Comparison of ENCODE assay signal across 27 cellular contexts in the genomic region with DNA sequence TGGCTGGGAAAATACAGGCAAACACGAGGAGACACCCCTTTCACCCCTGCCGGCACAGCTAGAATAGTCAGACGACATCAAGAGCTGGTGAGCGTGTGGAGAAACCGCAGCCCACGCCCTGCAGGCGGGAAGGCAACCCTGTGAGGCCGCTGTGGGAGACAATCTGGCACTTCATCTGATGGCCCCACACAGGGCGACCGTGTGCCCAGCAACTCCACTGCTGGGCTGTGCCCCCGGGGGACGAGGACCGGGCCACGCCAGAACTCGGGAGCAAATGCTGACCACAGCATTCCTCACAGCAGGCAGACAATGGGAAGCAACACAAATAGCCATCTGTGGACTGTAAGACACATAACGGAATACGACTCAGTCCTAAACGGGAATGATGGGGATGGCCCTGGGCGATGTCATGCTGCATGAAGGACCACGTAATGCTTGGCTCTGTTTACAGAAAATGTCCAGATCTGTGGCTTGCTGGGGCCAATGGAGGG. TPM values are rescaled to one million over a fixed set of nuclear protein-coding genes. Genes with fewer than 3 reads are reported as not detected.
DNase-seq lines count a peak whose midpoint lies in the region; ATAC-seq, FAIRE-seq and TF ChIP-seq lines count a peak whose summit lies in the region.
"Had no signal": no experiment of that assay in that cellular context is flagged by ENCODE, and none has a peak within 500 bp of the region (broad histone marks: within the 10 kb centered on the region; RNA-seq: fewer than 3 reads in every experiment).

No MANE protein-coding gene starts in this region.

- H3K4me3 Mint-ChIP-seq in chondrocyte (ENCODE audit: unreplicated experiment), result no peak overlapping the region
- H3K4me3 Mint-ChIP-seq in T-helper 2 cell treated with Interferon-gamma antibody and Interleukin-4, amounts not matched to agents 5 μg/mL and 100 μg/mL, for 36 hours, result no peak overlapping the region
- H3K4me3 Mint-ChIP-seq: central memory CD8-positive, alpha-beta T cell; mesothelial cell of epicardium; naive thymus-derived CD8-positive, alpha-beta T cell; stimulated activated naive CD8-positive, alpha-beta T cell treated with anti-CD3 and anti-CD28 coated beads, Interleukin-15, Interleukin-2, amounts not matched to agents 100 ng/mL and 50 ng/mL, for 24 hours had no signal

- no peak for DNase-seq in A549 (ENCODE audit: low read depth in 1 of 2, low spot score in 1 of 2)
- DNase-seq in EL, result peak; percentile 13
- peak; percentile 79 for DNase-seq in chondrocyte (ENCODE audit: low spot score)
- DNase-seq in mesenteric fat pad (ENCODE audit: low spot score), result peak; percentile 72
- no peak for DNase-seq in T-helper 9 cell
- no peak for DNase-seq in T-helper 2 cell treated with Interferon-gamma antibody and Interleukin-4, amounts not matched to agents 5 μg/mL and 100 μg/mL, for 36 hours (ENCODE audit: low spot score)
- DNase-seq in DMS 273 treated with DMSO at 0.1 percent for 48 hours (lab: John Stamatoyannopoulos, UW), result no peak
- DNase-seq in NCI-H146 treated with DMSO at 0.1 percent for 48 hours (lab: John Stamatoyannopoulos, UW; ENCODE audit: unreplicated experiment), result no peak
- DNase-seq: activated CD4-positive, alpha-beta T cell treated with anti-CD3 and anti-CD28 coated beads for 48 hours; KBM-7; MM.1S; naive thymus-derived CD8-positive, alpha-beta T cell; NCI-H1417 treated with DMSO at 0.1 percent for 48 hours; NCI-H2107; NCI-H446 treated with DMSO at 0.1 percent for 48 hours; NK-92 treated with Interleukin-12 subunit alpha and Interleukin-12 subunit beta, amount 100 ng/mL, for 24 hours; PC-9; T-helper 1 cell had no signal

- TF ChIP-seq CTCF in A549 (IDR thresholded peaks at IDR 0.05) (no peak), chondrocyte (IDR thresholded peaks at IDR 0.05) (no peak)

- H3K4me1 ChIP-seq in A549, result no peaks in the 10 kb centered on the region

- no peak for TF ChIP-seq POLR2A in A549 (IDR thresholded peaks at IDR 0.05; ENCODE audit: low read length)

- H3K4me2 ChIP-seq in A549, result no peak overlapping the region
- H3K4me2 ChIP-seq: PC-9 had no signal

- no peak for TF ChIP-seq RAD21 in A549 (conservative IDR thresholded peaks at IDR 0.05 in 1 of 2, IDR thresholded peaks at IDR 0.05 in 1 of 2)

- WGBS in A549 (ENCODE audit: missing lambda C conversion rate), result 32% methylated on average over 20 of the region's 20 CpGs

- TF ChIP-seq EP300 in A549 (IDR thresholded peaks at IDR 0.05), result no peak

- no peak overlapping the region for H3K4me3 ChIP-seq in A549
- H3K4me3 ChIP-seq: ovary, PC-9, tibial nerve had no signal

- POLR2A ChIA-PET in A549 (lab: Yijun Ruan, JAX), result no interaction called here

- no peak overlapping the region for H3K27ac Mint-ChIP-seq in chondrocyte (ENCODE audit: unreplicated experiment)
- no peak overlapping the region for H3K27ac Mint-ChIP-seq in T-helper 2 cell treated with Interferon-gamma antibody and Interleukin-4, amounts not matched to agents 5 μg/mL and 100 μg/mL, for 36 hours
- H3K27ac Mint-ChIP-seq: activated naive CD4-positive, alpha-beta T cell treated with anti-CD3 and anti-CD28 coated beads, Interleukin-2, amount 50 U/mL, for 72 hours; mesothelial cell of epicardium; naive thymus-derived CD8-positive, alpha-beta T cell; stimulated activated naive CD8-positive, alpha-beta T cell treated with anti-CD3 and anti-CD28 coated beads, Interleukin-15, Interleukin-2, amounts not matched to agents 100 ng/mL and 50 ng/mL, for 24 hours had no signal

- no peaks in the 10 kb centered on the region for H3K9me3 ChIP-seq in A549
- H3K9me3 ChIP-seq: ovary had no signal

- H3K27me3 Mint-ChIP-seq in chondrocyte (ENCODE audit: low read depth), result peaks cover 44% of the 10 kb centered on the region
- H3K27me3 Mint-ChIP-seq in T-helper 2 cell treated with Interferon-gamma antibody and Interleukin-4, amounts not matched to agents 5 μg/mL and 100 μg/mL, for 36 hours (ENCODE audit: low read depth), result no peaks in the 10 kb centered on the region
- H3K27me3 Mint-ChIP-seq: stimulated activated naive CD8-positive, alpha-beta T cell treated with anti-CD3 and anti-CD28 coated beads, Interleukin-15, Interleukin-2, amounts not matched to agents 100 ng/mL and 50 ng/mL, for 24 hours had no signal

- no peaks in the 10 kb centered on the region for H3K36me3 Mint-ChIP-seq in chondrocyte (ENCODE audit: low read depth)
- H3K36me3 Mint-ChIP-seq in T-helper 2 cell treated with Interferon-gamma antibody and Interleukin-4, amounts not matched to agents 5 μg/mL and 100 μg/mL, for 36 hours (ENCODE audit: low read depth), result no peaks in the 10 kb centered on the region
- H3K36me3 Mint-ChIP-seq: activated naive CD4-positive, alpha-beta T cell treated with anti-CD3 and anti-CD28 coated beads, Interleukin-2, amount 50 U/mL, for 72 hours; mesothelial cell of epicardium had no signal

- H3K27ac ChIP-seq in A549, result no peak overlapping the region
- H3K27ac ChIP-seq: C4-2B, epithelial cell of prostate, ovary, PC-9, tibial nerve had no signal

- no peaks in the 10 kb centered on the region for H3K9me3 Mint-ChIP-seq in chondrocyte (ENCODE audit: low read depth)
- no peaks in the 10 kb centered on the region for H3K9me3 Mint-ChIP-seq in T-helper 2 cell treated with Interferon-gamma antibody and Interleukin-4, amounts not matched to agents 5 μg/mL and 100 μg/mL, for 36 hours
- H3K9me3 Mint-ChIP-seq: activated naive CD4-positive, alpha-beta T cell treated with anti-CD3 and anti-CD28 coated beads, Interleukin-2, amount 50 U/mL, for 72 hours; central memory CD8-positive, alpha-beta T cell; mesothelial cell of epicardium; naive thymus-derived CD8-positive, alpha-beta T cell; stimulated activated naive CD8-positive, alpha-beta T cell treated with anti-CD3 and anti-CD28 coated beads, Interleukin-15, Interleukin-2, amounts not matched to agents 100 ng/mL and 50 ng/mL, for 24 hours had no signal

- CTCF ChIA-PET in A549 (lab: Yijun Ruan, JAX), result no interaction called here

- ATAC-seq in A549, result no peak
- ATAC-seq: activated naive CD4-positive, alpha-beta T cell treated with anti-CD3 and anti-CD28 coated beads, Interleukin-2, amount 50 U/mL, for 72 hours; naive thymus-derived CD8-positive, alpha-beta T cell had no signal

- FAIRE-seq in A549 (lab: Jason Lieb, UNC), result no peak
- FAIRE-seq: astrocyte had no signal

- peaks cover 4% of the 10 kb centered on the region for H3K4me1 Mint-ChIP-seq in chondrocyte (ENCODE audit: low read depth)
- no peaks in the 10 kb centered on the region for H3K4me1 Mint-ChIP-seq in T-helper 2 cell treated with Interferon-gamma antibody and Interleukin-4, amounts not matched to agents 5 μg/mL and 100 μg/mL, for 36 hours (ENCODE audit: low read depth)
- H3K4me1 Mint-ChIP-seq: central memory CD8-positive, alpha-beta T cell had no signal

TF ChIP-seq in A549, 52 proteins besides CTCF, POLR2A, EP300 and RAD21:
- TF ChIP-seq, protein P1, sequence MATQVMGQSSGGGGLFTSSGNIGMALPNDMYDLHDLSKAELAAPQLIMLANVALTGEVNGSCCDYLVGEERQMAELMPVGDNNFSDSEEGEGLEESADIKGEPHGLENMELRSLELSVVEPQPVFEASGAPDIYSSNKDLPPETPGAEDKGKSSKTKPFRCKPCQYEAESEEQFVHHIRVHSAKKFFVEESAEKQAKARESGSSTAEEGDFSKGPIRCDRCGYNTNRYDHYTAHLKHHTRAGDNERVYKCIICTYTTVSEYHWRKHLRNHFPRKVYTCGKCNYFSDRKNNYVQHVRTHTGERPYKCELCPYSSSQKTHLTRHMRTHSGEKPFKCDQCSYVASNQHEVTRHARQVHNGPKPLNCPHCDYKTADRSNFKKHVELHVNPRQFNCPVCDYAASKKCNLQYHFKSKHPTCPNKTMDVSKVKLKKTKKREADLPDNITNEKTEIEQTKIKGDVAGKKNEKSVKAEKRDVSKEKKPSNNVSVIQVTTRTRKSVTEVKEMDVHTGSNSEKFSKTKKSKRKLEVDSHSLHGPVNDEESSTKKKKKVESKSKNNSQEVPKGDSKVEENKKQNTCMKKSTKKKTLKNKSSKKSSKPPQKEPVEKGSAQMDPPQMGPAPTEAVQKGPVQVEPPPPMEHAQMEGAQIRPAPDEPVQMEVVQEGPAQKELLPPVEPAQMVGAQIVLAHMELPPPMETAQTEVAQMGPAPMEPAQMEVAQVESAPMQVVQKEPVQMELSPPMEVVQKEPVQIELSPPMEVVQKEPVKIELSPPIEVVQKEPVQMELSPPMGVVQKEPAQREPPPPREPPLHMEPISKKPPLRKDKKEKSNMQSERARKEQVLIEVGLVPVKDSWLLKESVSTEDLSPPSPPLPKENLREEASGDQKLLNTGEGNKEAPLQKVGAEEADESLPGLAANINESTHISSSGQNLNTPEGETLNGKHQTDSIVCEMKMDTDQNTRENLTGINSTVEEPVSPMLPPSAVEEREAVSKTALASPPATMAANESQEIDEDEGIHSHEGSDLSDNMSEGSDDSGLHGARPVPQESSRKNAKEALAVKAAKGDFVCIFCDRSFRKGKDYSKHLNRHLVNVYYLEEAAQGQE (IDR thresholded peaks at IDR 0.05), result no peak
- TF ChIP-seq, protein P2, sequence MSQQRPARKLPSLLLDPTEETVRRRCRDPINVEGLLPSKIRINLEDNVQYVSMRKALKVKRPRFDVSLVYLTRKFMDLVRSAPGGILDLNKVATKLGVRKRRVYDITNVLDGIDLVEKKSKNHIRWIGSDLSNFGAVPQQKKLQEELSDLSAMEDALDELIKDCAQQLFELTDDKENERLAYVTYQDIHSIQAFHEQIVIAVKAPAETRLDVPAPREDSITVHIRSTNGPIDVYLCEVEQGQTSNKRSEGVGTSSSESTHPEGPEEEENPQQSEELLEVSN (IDR thresholded peaks at IDR 0.05; ENCODE audit: borderline replicate concordance, low read depth), result no peak
- TF ChIP-seq RFX5 (IDR thresholded peaks at IDR 0.05), result no peak
- TF ChIP-seq RNF2 (IDR thresholded peaks at IDR 0.05; ENCODE audit: borderline replicate concordance, low read depth), result no peak
- peak; percentile 78 for TF ChIP-seq MAFK (IDR thresholded peaks at IDR 0.05; ENCODE audit: partially characterized antibody)
- no peak for TF ChIP-seq BHLHE40 (IDR thresholded peaks at IDR 0.05; ENCODE audit: low read depth, low read length)
- TF ChIP-seq CHD2 (IDR thresholded peaks at IDR 0.05; ENCODE audit: low read length, partially characterized antibody), result no peak

RNA-seq across cellular contexts. Expression of a gene that starts 58.9 kb away (rescaled TPM):
- polyA plus RNA-seq in A549 (2011; rRNA removed) (0.42 and 0.88 TPM in 2 replicates), A549 (2017; fragmentation: RNase III; extraction: RNeasy Plus Mini Kit Qiagen cat#74134 plus additional on column Dnase treatment) (1.5 to 1.8 TPM (median 1.6 TPM) in 3 replicates)
- 1.1 TPM in 2 replicates for polyA plus RNA-seq in A549 (2012; cell fraction: cytosol; rRNA removed)
- 0.50 and 0.60 TPM in 2 replicates for polyA plus RNA-seq in A549 (2012; cell fraction: nucleus; rRNA removed)
- polyA minus RNA-seq in A549 (2011; rRNA and poly(A)+ RNA removed), result 0.39 and 0.79 TPM in 2 replicates
- total RNA-seq in chondrocyte (0.49 to 0.92 TPM (median 0.89 TPM) in 3 replicates), mesenteric fat pad (not detected)
- total RNA-seq: naive thymus-derived CD8-positive, alpha-beta T cell; PC-9 had no signal
- polyA plus RNA-seq: naive thymus-derived CD8-positive, alpha-beta T cell had no signal

Comparison
In these comparisons a context has a peak if more than half of its experiments do, and no peak if none do; other contexts are left out.
1. DNase-seq: peak in EL (single experiment), chondrocyte (single experiment) and mesenteric fat pad (single experiment); none in A549 (0 of 2), T-helper 9 cell (single experiment), T-helper 2 cell treated with Interferon-gamma antibody and Interleukin-4, amounts not matched to agents 5 μg/mL and 100 μg/mL, for 36 hours (single experiment), DMS 273 treated with DMSO at 0.1 percent for 48 hours (single experiment) and NCI-H146 treated with DMSO at 0.1 percent for 48 hours (single experiment).